ENCODE assay signal across 1 cellular context in the genomic region with DNA sequence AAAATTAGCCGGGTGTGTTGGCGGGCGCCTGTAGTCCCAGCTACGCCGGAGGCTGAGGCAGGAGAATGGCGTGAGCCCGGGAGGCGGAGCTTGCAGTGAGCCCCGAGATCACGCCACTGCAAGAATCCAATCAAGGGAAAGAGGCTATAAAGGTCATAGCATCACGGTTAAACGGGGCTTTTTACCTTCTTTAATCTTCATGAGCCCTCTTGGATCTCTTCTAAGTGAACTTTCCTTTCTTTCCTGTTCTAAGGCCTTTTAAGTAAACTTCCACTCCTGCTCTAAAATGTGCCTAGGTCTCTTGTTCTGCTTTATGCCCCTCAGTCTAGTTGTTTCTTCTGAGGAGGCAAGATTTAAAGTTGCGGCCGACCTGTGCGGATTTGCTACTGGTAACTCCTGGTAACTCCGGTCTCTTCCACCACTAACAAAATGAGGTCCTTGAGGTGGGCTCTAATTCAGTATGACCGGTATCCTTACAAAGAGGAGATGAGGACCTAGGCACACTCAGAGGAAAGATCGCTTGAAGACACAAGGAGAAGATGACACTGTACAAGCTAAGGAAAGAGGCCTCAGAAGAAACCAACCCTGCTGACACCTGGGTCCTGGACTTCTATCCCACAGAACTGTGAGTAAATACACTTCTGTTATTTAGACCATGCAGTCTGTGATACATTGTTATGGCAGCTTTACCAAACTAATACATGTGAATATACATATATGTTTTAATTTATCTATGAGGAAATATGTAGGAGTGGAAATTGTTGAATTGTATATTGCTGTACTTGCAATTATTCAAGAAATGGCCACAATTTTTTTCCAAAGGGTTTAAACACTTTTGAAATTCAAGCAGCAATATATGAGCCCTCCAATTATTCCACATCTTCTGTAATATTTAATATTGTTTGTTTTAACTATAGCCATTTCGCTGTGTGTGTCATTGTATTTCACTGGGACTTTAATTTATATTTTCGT.
TF ChIP-seq lines count a peak whose summit lies in the region.

No MANE protein-coding gene starts in this region.

TF ChIP-seq in K562, 482 proteins besides CTCF, POLR2A, EP300 and RAD21 (continued from another document and continues in another):
- TF ChIP-seq, protein P1, sequence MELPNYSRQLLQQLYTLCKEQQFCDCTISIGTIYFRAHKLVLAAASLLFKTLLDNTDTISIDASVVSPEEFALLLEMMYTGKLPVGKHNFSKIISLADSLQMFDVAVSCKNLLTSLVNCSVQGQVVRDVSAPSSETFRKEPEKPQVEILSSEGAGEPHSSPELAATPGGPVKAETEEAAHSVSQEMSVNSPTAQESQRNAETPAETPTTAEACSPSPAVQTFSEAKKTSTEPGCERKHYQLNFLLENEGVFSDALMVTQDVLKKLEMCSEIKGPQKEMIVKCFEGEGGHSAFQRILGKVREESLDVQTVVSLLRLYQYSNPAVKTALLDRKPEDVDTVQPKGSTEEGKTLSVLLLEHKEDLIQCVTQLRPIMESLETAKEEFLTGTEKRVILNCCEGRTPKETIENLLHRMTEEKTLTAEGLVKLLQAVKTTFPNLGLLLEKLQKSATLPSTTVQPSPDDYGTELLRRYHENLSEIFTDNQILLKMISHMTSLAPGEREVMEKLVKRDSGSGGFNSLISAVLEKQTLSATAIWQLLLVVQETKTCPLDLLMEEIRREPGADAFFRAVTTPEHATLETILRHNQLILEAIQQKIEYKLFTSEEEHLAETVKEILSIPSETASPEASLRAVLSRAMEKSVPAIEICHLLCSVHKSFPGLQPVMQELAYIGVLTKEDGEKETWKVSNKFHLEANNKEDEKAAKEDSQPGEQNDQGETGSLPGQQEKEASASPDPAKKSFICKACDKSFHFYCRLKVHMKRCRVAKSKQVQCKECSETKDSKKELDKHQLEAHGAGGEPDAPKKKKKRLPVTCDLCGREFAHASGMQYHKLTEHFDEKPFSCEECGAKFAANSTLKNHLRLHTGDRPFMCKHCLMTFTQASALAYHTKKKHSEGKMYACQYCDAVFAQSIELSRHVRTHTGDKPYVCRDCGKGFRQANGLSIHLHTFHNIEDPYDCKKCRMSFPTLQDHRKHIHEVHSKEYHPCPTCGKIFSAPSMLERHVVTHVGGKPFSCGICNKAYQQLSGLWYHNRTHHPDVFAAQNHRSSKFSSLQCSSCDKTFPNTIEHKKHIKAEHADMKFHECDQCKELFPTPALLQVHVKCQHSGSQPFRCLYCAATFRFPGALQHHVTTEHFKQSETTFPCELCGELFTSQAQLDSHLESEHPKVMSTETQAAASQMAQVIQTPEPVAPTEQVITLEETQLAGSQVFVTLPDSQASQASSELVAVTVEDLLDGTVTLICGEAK (IDR thresholded peaks at IDR 0.05): 0 out of 2 replicates have a peak, but pooled peaks have one; percentile 25
- TF ChIP-seq, protein P1 (CRISPR knock-in tag; IDR thresholded peaks at IDR 0.05): no peak
- TF ChIP-seq ZNF133 (CRISPR knock-in tag; IDR thresholded peaks at IDR 0.05) (0 out of 2 replicates have a peak, but pooled peaks have one; percentile 19), E4F1 (CRISPR knock-in tag; IDR thresholded peaks at IDR 0.05; ENCODE audit: borderline replicate concordance) (no peak), POLR2H (tag; IDR thresholded peaks at IDR 0.05; ENCODE audit: low read depth) (peak; percentile 79), MAFG (tag; conservative IDR thresholded peaks at IDR 0.05) (peak; percentile 51), NCOA4 (IDR thresholded peaks at IDR 0.05; ENCODE audit: partially characterized antibody) (no peak), SUPT5H (IDR thresholded peaks at IDR 0.05) (peak; percentile 93), PML (IDR thresholded peaks at IDR 0.05; ENCODE audit: low read length) (peak; percentile 45; the same call in 1 of the 2 replicates), CC2D1A (IDR thresholded peaks at IDR 0.05) (no peak), MYC (IDR thresholded peaks at IDR 0.05; ENCODE audit: low read depth, low read length) (0 out of 2 replicates have a peak, but pooled peaks have one; percentile 11), MYC (CRISPR knock-in tag; IDR thresholded peaks at IDR 0.05; ENCODE audit: borderline replicate concordance, low read depth) (no peak), CREB1 (IDR thresholded peaks at IDR 0.05) (no peak), CREB1 (CRISPR knock-in tag; IDR thresholded peaks at IDR 0.05) (no peak), GTF2E2 (tag; IDR thresholded peaks at IDR 0.05) (peak; percentile 92), SMC3 (conservative IDR thresholded peaks at IDR 0.05; ENCODE audit: insufficient read depth, low read depth, low read length) (no peak), KAT2B (IDR thresholded peaks at IDR 0.05; ENCODE audit: low read depth, low read length) (no peak), TCF7L2 (IDR thresholded peaks at IDR 0.05; ENCODE audit: low read depth, low read length) (no peak), SAFB2 (IDR thresholded peaks at IDR 0.05; ENCODE audit: borderline replicate concordance, low read depth, low read length, severe bottlenecking) (no peak), POLR2G (IDR thresholded peaks at IDR 0.05; ENCODE audit: low read depth, low read length) (peak; percentile 79), RAD51 (IDR thresholded peaks at IDR 0.05; ENCODE audit: borderline replicate concordance, low read depth) (0 out of 2 replicates have a peak, but pooled peaks have one; percentile 46), JUND (IDR thresholded peaks at IDR 0.05; ENCODE audit: borderline replicate concordance, low read depth, low read length) (0 out of 2 replicates have a peak, but pooled peaks have one; percentile 37), JUND (tag; IDR thresholded peaks at IDR 0.05; ENCODE audit: borderline replicate concordance, low read depth, low read length) (no peak; the same call in 2 of the 3 replicates), HBP1 (CRISPR knock-in tag; IDR thresholded peaks at IDR 0.05) (0 out of 2 replicates have a peak, but pooled peaks have one; percentile 31), GTF2B (IDR thresholded peaks at IDR 0.05; ENCODE audit: extremely low read depth, insufficient read length) (peak; percentile 10), E2F6 (IDR thresholded peaks at IDR 0.05; ENCODE audit: borderline replicate concordance in 1 of 2, extremely low read depth in 1 of 2, insufficient read depth in 1 of 2, insufficient read length in 1 of 2, low read depth in 1 of 2, low read length in 1 of 2, poor library complexity in 1 of 2, severe bottlenecking in 1 of 2) (peak in 1 of 2 experiments; percentile 50), CSDE1 (IDR thresholded peaks at IDR 0.05) (peak in 1 of 2 experiments; percentile 18; a peak in 1 of 4 replicates), RCOR1 (IDR thresholded peaks at IDR 0.05; ENCODE audit: borderline replicate concordance in 1 of 2, low read depth in 2 of 2, low read length in 2 of 2) (0 out of 4 replicates have a peak, but pooled peaks of 1 of the 2 experiments have one; percentile 5), PTRF (tag; IDR thresholded peaks at IDR 0.05) (no peak), RUNX1 (IDR thresholded peaks at IDR 0.05; ENCODE audit: low read depth) (no peak), MBD2 (IDR thresholded peaks at IDR 0.05; ENCODE audit: borderline replicate concordance, low read depth) (0 out of 2 replicates have a peak, but pooled peaks have one; percentile 64), ZNF146 (CRISPR knock-in tag; IDR thresholded peaks at IDR 0.05; ENCODE audit: unreplicated experiment) (no peak), SIN3B (IDR thresholded peaks at IDR 0.05; ENCODE audit: low read depth) (no peak), BRD9 (IDR thresholded peaks at IDR 0.05; ENCODE audit: low read depth, partially characterized antibody) (peak; percentile 27)
- TF ChIP-seq, protein P2, sequence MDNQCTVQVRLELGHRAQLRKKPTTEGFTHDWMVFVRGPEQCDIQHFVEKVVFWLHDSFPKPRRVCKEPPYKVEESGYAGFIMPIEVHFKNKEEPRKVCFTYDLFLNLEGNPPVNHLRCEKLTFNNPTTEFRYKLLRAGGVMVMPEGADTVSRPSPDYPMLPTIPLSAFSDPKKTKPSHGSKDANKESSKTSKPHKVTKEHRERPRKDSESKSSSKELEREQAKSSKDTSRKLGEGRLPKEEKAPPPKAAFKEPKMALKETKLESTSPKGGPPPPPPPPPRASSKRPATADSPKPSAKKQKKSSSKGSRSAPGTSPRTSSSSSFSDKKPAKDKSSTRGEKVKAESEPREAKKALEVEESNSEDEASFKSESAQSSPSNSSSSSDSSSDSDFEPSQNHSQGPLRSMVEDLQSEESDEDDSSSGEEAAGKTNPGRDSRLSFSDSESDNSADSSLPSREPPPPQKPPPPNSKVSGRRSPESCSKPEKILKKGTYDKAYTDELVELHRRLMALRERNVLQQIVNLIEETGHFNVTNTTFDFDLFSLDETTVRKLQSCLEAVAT (IDR thresholded peaks at IDR 0.05): peak in 1 of 2 experiments; percentile 74; a peak in 2 of 4 replicates
- TF ChIP-seq, protein P3, sequence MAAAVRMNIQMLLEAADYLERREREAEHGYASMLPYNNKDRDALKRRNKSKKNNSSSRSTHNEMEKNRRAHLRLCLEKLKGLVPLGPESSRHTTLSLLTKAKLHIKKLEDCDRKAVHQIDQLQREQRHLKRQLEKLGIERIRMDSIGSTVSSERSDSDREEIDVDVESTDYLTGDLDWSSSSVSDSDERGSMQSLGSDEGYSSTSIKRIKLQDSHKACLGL (CRISPR knock-in tag; IDR thresholded peaks at IDR 0.05; ENCODE audit: borderline replicate concordance, poor library complexity, severe bottlenecking): no peak
- TF ChIP-seq, protein P4, sequence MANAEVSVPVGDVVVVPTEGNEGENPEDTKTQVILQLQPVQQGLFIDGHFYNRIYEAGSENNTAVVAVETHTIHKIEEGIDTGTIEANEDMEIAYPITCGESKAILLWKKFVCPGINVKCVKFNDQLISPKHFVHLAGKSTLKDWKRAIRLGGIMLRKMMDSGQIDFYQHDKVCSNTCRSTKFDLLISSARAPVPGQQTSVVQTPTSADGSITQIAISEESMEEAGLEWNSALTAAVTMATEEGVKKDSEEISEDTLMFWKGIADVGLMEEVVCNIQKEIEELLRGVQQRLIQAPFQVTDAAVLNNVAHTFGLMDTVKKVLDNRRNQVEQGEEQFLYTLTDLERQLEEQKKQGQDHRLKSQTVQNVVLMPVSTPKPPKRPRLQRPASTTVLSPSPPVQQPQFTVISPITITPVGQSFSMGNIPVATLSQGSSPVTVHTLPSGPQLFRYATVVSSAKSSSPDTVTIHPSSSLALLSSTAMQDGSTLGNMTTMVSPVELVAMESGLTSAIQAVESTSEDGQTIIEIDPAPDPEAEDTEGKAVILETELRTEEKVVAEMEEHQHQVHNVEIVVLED (CRISPR knock-in tag; IDR thresholded peaks at IDR 0.05): no peak
